8 cellular contexts compared by ENCODE assay signal in the genomic region with DNA sequence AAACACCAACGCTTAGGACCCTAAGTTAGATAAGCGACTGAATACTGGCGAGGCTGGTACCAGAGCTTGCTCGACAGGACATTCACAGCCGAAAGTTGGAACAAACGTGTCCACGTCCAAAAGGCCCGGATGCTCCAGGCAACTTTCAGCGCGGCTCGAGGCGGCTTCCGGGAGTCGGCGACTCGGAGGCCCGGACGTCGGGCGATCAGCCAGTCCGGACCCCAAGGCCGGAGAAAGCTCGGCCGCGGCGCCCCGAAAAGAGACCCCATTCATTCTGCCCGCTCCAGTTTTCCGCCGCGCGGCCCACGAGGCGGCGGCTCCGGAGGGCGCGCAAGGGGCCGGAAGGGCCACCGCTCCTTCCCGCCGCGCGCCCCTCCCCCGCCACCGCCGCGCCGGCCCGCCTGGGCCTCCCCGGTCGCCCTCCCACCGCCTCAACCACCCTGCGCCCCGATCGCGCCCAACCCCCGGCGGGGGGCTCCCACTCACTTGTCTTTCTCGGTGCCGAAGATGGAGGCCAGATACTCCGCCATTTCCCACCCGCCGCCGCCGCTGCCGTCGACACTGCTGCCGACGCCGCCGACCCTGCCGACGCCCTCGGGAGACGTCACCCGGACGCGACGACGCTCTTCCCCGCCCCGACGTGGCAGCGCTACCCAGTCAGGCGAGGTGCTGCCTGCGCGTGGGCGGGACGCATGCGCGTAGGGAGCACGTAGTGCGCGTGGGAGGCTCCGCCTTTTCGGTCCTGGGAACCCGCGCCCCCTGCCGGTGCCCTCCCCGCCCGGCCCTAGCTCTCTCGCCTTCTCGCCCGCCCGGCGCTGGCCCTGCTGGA. TPM values are rescaled to one million over a fixed set of nuclear protein-coding genes. Genes with fewer than 3 reads are reported as not detected.
DNase-seq lines count a peak whose midpoint lies in the region; ATAC-seq and TF ChIP-seq lines count a peak whose summit lies in the region.
"Not testable (repeated sequence)": the region's sequence is repeated elsewhere in the genome, so short reads cannot be mapped to it uniquely, and the experiment has no call there.

Gene U2AF1, minus strand, starts transcription at position 606 of the 829 bp plus-strand sequence. Its CDS starts 76 bp downstream, at position 530.

- POLR2A ChIA-PET in activated CD8-positive, alpha-beta T cell treated with anti-CD3 and anti-CD28 coated beads for 36 hours (lab: Charles Lee) = not testable (repeated sequence)

- H3K4me1 ChIP-seq in rectal smooth muscle tissue (ENCODE audit: control insufficient read depth, insufficient read depth, low read length); transverse colon: not testable (repeated sequence)

- intact Hi-C loops in activated CD8-positive, alpha-beta T cell treated with anti-CD3 and anti-CD28 coated beads for 36 hours (cut with micrococcal nuclease); transverse colon (cut with DNase I; ENCODE audit: low total_unique reads): not testable (repeated sequence)

- H3K27ac ChIP-seq in rectal smooth muscle tissue (ENCODE audit: low read depth, low read length) = not testable (repeated sequence)
- peak within 1 kb of the TSS in 3 of 4 donors; percentile 80 to 94 (median 81) for H3K27ac ChIP-seq in transverse colon

- not testable (repeated sequence) for H3K27ac Mint-ChIP-seq in activated CD8-positive, alpha-beta T cell treated with anti-CD3 and anti-CD28 coated beads for 36 hours

- not testable (repeated sequence) for TF ChIP-seq EP300 in transverse colon (IDR thresholded peaks at IDR 0.05; ENCODE audit: low read depth)

- ATAC-seq in GM18505 (IDR thresholded peaks at IDR 0.05; ENCODE audit: unreplicated experiment) = peak; percentile 65
- peak; percentile 72 for ATAC-seq in HG02610 (IDR thresholded peaks at IDR 0.05; ENCODE audit: unreplicated experiment)
- ATAC-seq in activated CD8-positive, alpha-beta T cell treated with anti-CD3 and anti-CD28 coated beads for 36 hours = peak; percentile 85

- not testable (repeated sequence) for H3K9me3 ChIP-seq in transverse colon

- TF ChIP-seq POLR2A in GM18505 (IDR thresholded peaks at IDR 0.05; ENCODE audit: borderline replicate concordance, extremely low read depth, insufficient read depth, insufficient read length); transverse colon (IDR thresholded peaks at IDR 0.05): not testable (repeated sequence)

- not testable (repeated sequence) for H3K9ac ChIP-seq in rectal smooth muscle tissue (ENCODE audit: low read length)

- not testable (repeated sequence) for H3K27me3 ChIP-seq in rectal smooth muscle tissue (ENCODE audit: control insufficient read depth, insufficient read depth, low read length); transverse colon

- not testable (repeated sequence) for H3K36me3 ChIP-seq in rectal smooth muscle tissue (ENCODE audit: control insufficient read depth, insufficient read depth, low read length); transverse colon

- TF ChIP-seq CTCF in activated CD8-positive, alpha-beta T cell treated with anti-CD3 and anti-CD28 coated beads for 36 hours (IDR thresholded peaks at IDR 0.05); transverse colon (IDR thresholded peaks at IDR 0.05): not testable (repeated sequence)

- CTCF ChIA-PET in activated CD8-positive, alpha-beta T cell treated with anti-CD3 and anti-CD28 coated beads for 36 hours (lab: Charles Lee) = not testable (repeated sequence)

- peak within 1 kb of the TSS; percentile 43 for H3K4me3 Mint-ChIP-seq in activated CD8-positive, alpha-beta T cell treated with anti-CD3 and anti-CD28 coated beads for 36 hours

- not testable (repeated sequence) for H3K27me3 Mint-ChIP-seq in activated CD8-positive, alpha-beta T cell treated with anti-CD3 and anti-CD28 coated beads for 36 hours

- not testable (repeated sequence) for H3K9me3 Mint-ChIP-seq in activated CD8-positive, alpha-beta T cell treated with anti-CD3 and anti-CD28 coated beads for 36 hours

- H3K4me1 Mint-ChIP-seq in activated CD8-positive, alpha-beta T cell treated with anti-CD3 and anti-CD28 coated beads for 36 hours (ENCODE audit: low read depth) = not testable (repeated sequence)

- peak within 1 kb of the TSS; percentile 56 for H3K4me3 ChIP-seq in Jurkat, Clone E6-1 (ENCODE audit: low read length)
- H3K4me3 ChIP-seq in rectal smooth muscle tissue (ENCODE audit: low read length) (peak within 1 kb of the TSS; percentile 63), transverse colon (peak within 1 kb of the TSS in 3 of 4 donors; percentile 40 to 72 (median 71))

- H3K36me3 Mint-ChIP-seq in activated CD8-positive, alpha-beta T cell treated with anti-CD3 and anti-CD28 coated beads for 36 hours (ENCODE audit: low read depth) = not testable (repeated sequence)

- in situ Hi-C loops in transverse colon (cut with MboI; ENCODE audit: low pct_ligation_motif_present in 1 of 4, low pct_unique_long_range_greater_than_20kb in 1 of 4, low sequenced_read_pairs in 3 of 4) = not testable (repeated sequence)

- DNase-seq in Jurkat, Clone E6-1 (ENCODE audit: low read depth, low spot score) = not testable (repeated sequence)
- DNase-seq in activated CD8-positive, alpha-beta T cell treated with anti-CD3 and anti-CD28 coated beads for 36 hours = peak; percentile 64
- DNase-seq in dermis microvascular lymphatic vessel endothelial cell (ENCODE audit: low read depth in 2 of 2) (peak in 1 of 2 donors; percentile 7), inferior parietal cortex (ENCODE audit: extremely low spot score) (peak; percentile 1), transverse colon (peak; percentile 68)

- no CpG with 5 or more reads among the region's 107 CpGs for WGBS in transverse colon (ENCODE audit: low coverage in 1 of 2), 2 donors

RNA-seq across cellular contexts. Expression of gene U2AF1, which starts in this region (rescaled TPM):
- polyA plus RNA-seq in Jurkat, Clone E6-1 (2012; ENCODE audit: insufficient read depth, insufficient read length) = 61.3 TPM
- total RNA-seq in activated CD8-positive, alpha-beta T cell treated with anti-CD3 and anti-CD28 coated beads for 36 hours = 10 to 100 TPM; 21.9 to 31.3 TPM
- 22.0 and 23.1 TPM in 2 replicates for total RNA-seq in dermis microvascular lymphatic vessel endothelial cell
- 10 to 100 TPM; 34.8 to 62.8 (median 49.8) TPM for total RNA-seq in transverse colon
